ENCODE assay signal across 11 cellular contexts in genomic region chr6:140174509-140174908, GRCh38.
DNase-seq lines count a peak whose midpoint lies in the region; ATAC-seq and TF ChIP-seq lines count a peak whose summit lies in the region.
"Had no signal": no experiment of that assay in that cellular context is flagged by ENCODE, and none has a peak within 500 bp of the region (broad histone marks: within the 10 kb centered on the region; RNA-seq: fewer than 3 reads in every experiment).

No MANE protein-coding gene starts in this region.

- peaks cover 15% of the 10 kb centered on the region for H3F3A ChIP-seq in SK-N-SH (replicated peaks; ENCODE audit: insufficient read depth)

- POLR2A ChIA-PET in SK-N-SH (lab: Yijun Ruan, JAX), result no interaction called here

- no peaks in the 10 kb centered on the region for H3K36me3 ChIP-seq in SK-N-SH (replicated peaks in 1 of 2; ENCODE audit: control insufficient read depth in 1 of 2, insufficient read depth in 2 of 2, low read length in 1 of 2)

- ATAC-seq in SK-N-SH treated with all-trans-retinoic acid at 6 μM for 48 hours, result no peak
- no peak for ATAC-seq in GM18858 (IDR thresholded peaks at IDR 0.05; ENCODE audit: unreplicated experiment)
- ATAC-seq: activated CD8-positive, alpha-beta T cell treated with anti-CD3 and anti-CD28 coated beads for 36 hours; left colon had no signal

- no peaks in the 10 kb centered on the region for H4K20me1 ChIP-seq in SK-N-SH (ENCODE audit: insufficient read depth)

- H3K79me2 ChIP-seq in SK-N-SH (ENCODE audit: insufficient read depth), result no peaks in the 10 kb centered on the region

- no peak for TF ChIP-seq RAD21 in SK-N-SH (IDR thresholded peaks at IDR 0.05; ENCODE audit: low read length)

- no peaks in the 10 kb centered on the region for H3K9me2 ChIP-seq in SK-N-SH

- intact Hi-C loops in posterior cingulate gyrus (cut with DNase I), result no loop called here

- 85% methylated on average over 3 of the region's 3 CpGs for WGBS in SK-N-SH (ENCODE audit: low lambda C conversion rate)

- DNase-seq in SK-N-SH (no peak), SIG-M5 treated with dmso at 0.1 percent for 504 hours (lab: John Stamatoyannopoulos, UW; ENCODE audit: unreplicated experiment) (peak; percentile 31), fibroblast of gingiva (ENCODE audit: low read depth) (peak; percentile 97), posterior cingulate gyrus (no peak)
- DNase-seq in activated effector memory CD4-positive, alpha-beta T cell treated with anti-CD3 and anti-CD28 coated beads, Interleukin-2, amount 50 U/mL, for 16 hours, result no peak
- no peak for DNase-seq in activated CD8-positive, alpha-beta memory T cell treated with anti-CD3 and anti-CD28 coated beads, Interleukin-2, amount 50 U/mL, for 4 hours
- DNase-seq: 8988T; activated CD8-positive, alpha-beta T cell treated with anti-CD3 and anti-CD28 coated beads for 36 hours; left colon had no signal

- peaks cover 0 to 6% of the 10 kb centered on the region in 2 experiments; a peak in 1 of 4 replicates for H3K4me1 ChIP-seq in SK-N-SH (ENCODE audit: control insufficient read depth in 1 of 2, insufficient read depth in 2 of 2, low read depth in 1 of 2, low read length in 1 of 2)

- no peak overlapping the region for H3K4me2 ChIP-seq in SK-N-SH

- CTCF ChIA-PET in SK-N-SH (lab: Yijun Ruan, JAX), result no interaction called here

- H2AFZ ChIP-seq in SK-N-SH (ENCODE audit: low read depth), result no peak overlapping the region

- H3K9ac ChIP-seq in SK-N-SH, result no peak overlapping the region

- H3K4me3 ChIP-seq in SK-N-SH (ENCODE audit: low read depth in 2 of 2, low read length in 1 of 2), result no peak overlapping the region

- H3K9me3 ChIP-seq in SK-N-SH, result no peaks in the 10 kb centered on the region

- no peaks in the 10 kb centered on the region for H3K27me3 ChIP-seq in SK-N-SH (ENCODE audit: insufficient read depth)

- H3K27ac ChIP-seq in SK-N-SH (ENCODE audit: low read depth in 2 of 2, low read length in 1 of 2), result no peak overlapping the region

- TF ChIP-seq CTCF in SK-N-SH (IDR thresholded peaks at IDR 0.05), result no peak

- no peak for TF ChIP-seq EP300 in SK-N-SH (IDR thresholded peaks at IDR 0.05; ENCODE audit: borderline replicate concordance in 1 of 2, low read depth in 1 of 2, low read length in 1 of 2)

TF ChIP-seq in SK-N-SH, 30 proteins besides CTCF, POLR2A, EP300 and RAD21:
- peak; percentile 13; the same call in 1 of the 2 replicates for TF ChIP-seq TCF12 (IDR thresholded peaks at IDR 0.05)
- TF ChIP-seq YY1 (IDR thresholded peaks at IDR 0.05; ENCODE audit: low read depth), result no peak
TF ChIP-seq in SK-N-SH: peak in this region for 1.

TF ChIP-seq in SK-N-SH treated with all-trans-retinoic acid at 6 μM for 48 hours, 23 proteins besides CTCF, POLR2A, EP300 and RAD21:
- TF ChIP-seq ZC3H10 (CRISPR knock-in tag; IDR thresholded peaks at IDR 0.05), result no peak
- TF ChIP-seq TSHZ2 (CRISPR knock-in tag; IDR thresholded peaks at IDR 0.05), result no peak
- no peak for TF ChIP-seq CSDC2 (CRISPR knock-in tag; IDR thresholded peaks at IDR 0.05)
- TF ChIP-seq POU6F1 (CRISPR knock-in tag; IDR thresholded peaks at IDR 0.05; ENCODE audit: borderline replicate concordance, low read depth), result no peak
- no peak for TF ChIP-seq ZNF8 (CRISPR knock-in tag; IDR thresholded peaks at IDR 0.05)
- no peak for TF ChIP-seq PATZ1 (CRISPR knock-in tag; IDR thresholded peaks at IDR 0.05; ENCODE audit: borderline replicate concordance)
- TF ChIP-seq BACH2 (CRISPR knock-in tag; IDR thresholded peaks at IDR 0.05; ENCODE audit: borderline replicate concordance), result no peak
- TF ChIP-seq GLIS3 (CRISPR knock-in tag; IDR thresholded peaks at IDR 0.05), result no peak
- TF ChIP-seq SNAI2 (CRISPR knock-in tag; IDR thresholded peaks at IDR 0.05), result no peak

Comparison
In these comparisons a context has a peak if more than half of its experiments do, and no peak if none do; other contexts are left out.
1. DNase-seq: peak in SIG-M5 treated with dmso at 0.1 percent for 504 hours (single experiment) and fibroblast of gingiva (single experiment); none in SK-N-SH (single experiment), activated effector memory CD4-positive, alpha-beta T cell treated with anti-CD3 and anti-CD28 coated beads, Interleukin-2, amount 50 U/mL, for 16 hours (single experiment), activated CD8-positive, alpha-beta memory T cell treated with anti-CD3 and anti-CD28 coated beads, Interleukin-2, amount 50 U/mL, for 4 hours (single experiment) and posterior cingulate gyrus (0 of 10).